In genomic region chr20:4726710-4727391, GRCh38 we compare ENCODE assay signal across 1 cellular context.
TF ChIP-seq lines count a peak whose summit lies in the region.

No MANE protein-coding gene starts in this region.

TF ChIP-seq in SK-N-SH treated with all-trans-retinoic acid at 6 μM for 48 hours, 23 proteins besides CTCF, POLR2A, EP300 and RAD21 (continued from another document):
- no peak for TF ChIP-seq PATZ1 (CRISPR knock-in tag; IDR thresholded peaks at IDR 0.05; ENCODE audit: borderline replicate concordance)
- no peak for TF ChIP-seq ZNF8 (CRISPR knock-in tag; IDR thresholded peaks at IDR 0.05)
- no peak for TF ChIP-seq ZC3H10 (CRISPR knock-in tag; IDR thresholded peaks at IDR 0.05)
- TF ChIP-seq OSR1 (CRISPR knock-in tag; IDR thresholded peaks at IDR 0.05): no peak
- TF ChIP-seq TCF4 (CRISPR knock-in tag; IDR thresholded peaks at IDR 0.05; ENCODE audit: borderline replicate concordance): no peak
